1 cellular context compared by ENCODE assay signal in the genomic region with DNA sequence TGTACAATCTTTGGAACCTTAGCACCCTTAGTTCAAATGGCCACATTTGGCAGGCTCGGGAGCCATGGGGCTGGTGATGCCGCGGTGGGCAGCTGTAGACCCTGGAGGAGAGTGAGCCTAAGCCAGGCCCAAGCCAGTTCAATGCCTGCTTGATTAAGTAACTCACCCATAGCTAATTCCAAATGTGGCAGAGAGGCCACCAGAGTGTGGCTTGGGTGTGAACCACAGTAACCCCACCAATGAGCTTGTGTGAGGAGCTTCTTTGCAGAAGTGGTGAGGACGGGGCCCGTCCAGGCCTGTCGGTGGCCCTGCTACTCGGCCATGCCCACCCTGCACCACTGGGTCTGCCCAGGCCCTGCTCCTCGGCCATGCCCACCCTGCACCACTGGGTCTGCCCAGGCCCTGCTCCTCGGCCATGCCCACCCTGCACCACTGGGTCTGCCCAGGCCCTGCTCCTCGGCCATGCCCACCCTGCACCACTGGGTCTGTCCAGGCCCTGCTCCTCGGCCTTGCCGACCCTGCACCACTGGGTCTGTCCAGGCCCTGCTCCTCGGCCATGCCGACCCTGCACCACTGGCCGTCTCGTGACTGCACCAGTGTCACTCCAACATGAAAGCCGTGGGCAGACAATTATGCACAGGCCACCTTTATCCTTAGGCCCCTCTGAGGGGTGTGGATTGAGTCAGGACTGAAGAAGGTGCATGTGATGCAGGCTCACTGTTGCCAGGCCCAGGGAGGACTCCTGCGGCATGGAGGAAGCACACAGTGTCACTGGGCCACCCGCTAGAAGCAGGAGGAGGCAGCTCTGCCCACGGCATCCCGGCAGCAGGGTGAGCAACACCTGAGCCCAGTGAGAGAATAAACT.
TF ChIP-seq lines count a peak whose summit lies in the region.

No MANE protein-coding gene starts in this region.

TF ChIP-seq in K562, 482 proteins besides CTCF, POLR2A, EP300 and RAD21:
- TF ChIP-seq, protein P1, sequence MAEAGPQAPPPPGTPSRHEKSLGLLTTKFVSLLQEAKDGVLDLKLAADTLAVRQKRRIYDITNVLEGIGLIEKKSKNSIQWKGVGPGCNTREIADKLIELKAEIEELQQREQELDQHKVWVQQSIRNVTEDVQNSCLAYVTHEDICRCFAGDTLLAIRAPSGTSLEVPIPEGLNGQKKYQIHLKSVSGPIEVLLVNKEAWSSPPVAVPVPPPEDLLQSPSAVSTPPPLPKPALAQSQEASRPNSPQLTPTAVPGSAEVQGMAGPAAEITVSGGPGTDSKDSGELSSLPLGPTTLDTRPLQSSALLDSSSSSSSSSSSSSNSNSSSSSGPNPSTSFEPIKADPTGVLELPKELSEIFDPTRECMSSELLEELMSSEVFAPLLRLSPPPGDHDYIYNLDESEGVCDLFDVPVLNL (CRISPR knock-in tag; IDR thresholded peaks at IDR 0.05; ENCODE audit: low read depth): no peak
- TF ChIP-seq ZZZ3 (IDR thresholded peaks at IDR 0.05) (no peak), PHB2 (IDR thresholded peaks at IDR 0.05; ENCODE audit: low read depth) (no peak), RBM22 (IDR thresholded peaks at IDR 0.05; ENCODE audit: low read depth, low read length, poor library complexity, severe bottlenecking) (no peak), BACH1 (tag; IDR thresholded peaks at IDR 0.05) (no peak), ZNF324 (CRISPR knock-in tag; IDR thresholded peaks at IDR 0.05) (no peak), PCBP2 (IDR thresholded peaks at IDR 0.05; ENCODE audit: low read depth, low read length, poor library complexity, severe bottlenecking) (no peak), ZNF79 (CRISPR knock-in tag; IDR thresholded peaks at IDR 0.05; ENCODE audit: low read depth) (no peak), SUPT5H (IDR thresholded peaks at IDR 0.05) (no peak), PURB (CRISPR knock-in tag; IDR thresholded peaks at IDR 0.05; ENCODE audit: low read depth) (no peak), RBFOX2 (IDR thresholded peaks at IDR 0.05; ENCODE audit: low read depth, low read length) (no peak), SRSF7 (optimal IDR thresholded peaks at IDR 0.05; ENCODE audit: low read depth, low read length) (no peak), ATF1 (CRISPR knock-in tag; IDR thresholded peaks at IDR 0.05) (no peak), ATF1 (tag; IDR thresholded peaks at IDR 0.05) (no peak)
- TF ChIP-seq, protein P2, sequence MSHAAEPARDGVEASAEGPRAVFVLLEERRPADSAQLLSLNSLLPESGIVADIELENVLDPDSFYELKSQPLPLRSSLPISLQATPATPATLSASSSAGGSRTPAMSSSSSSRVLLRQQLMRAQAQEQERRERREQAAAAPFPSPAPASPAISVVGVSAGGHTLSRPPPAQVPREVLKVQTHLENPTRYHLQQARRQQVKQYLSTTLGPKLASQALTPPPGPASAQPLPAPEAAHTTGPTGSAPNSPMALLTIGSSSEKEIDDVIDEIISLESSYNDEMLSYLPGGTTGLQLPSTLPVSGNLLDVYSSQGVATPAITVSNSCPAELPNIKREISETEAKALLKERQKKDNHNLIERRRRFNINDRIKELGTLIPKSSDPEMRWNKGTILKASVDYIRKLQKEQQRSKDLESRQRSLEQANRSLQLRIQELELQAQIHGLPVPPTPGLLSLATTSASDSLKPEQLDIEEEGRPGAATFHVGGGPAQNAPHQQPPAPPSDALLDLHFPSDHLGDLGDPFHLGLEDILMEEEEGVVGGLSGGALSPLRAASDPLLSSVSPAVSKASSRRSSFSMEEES (CRISPR knock-in tag; IDR thresholded peaks at IDR 0.05): no peak
- TF ChIP-seq, protein P3, sequence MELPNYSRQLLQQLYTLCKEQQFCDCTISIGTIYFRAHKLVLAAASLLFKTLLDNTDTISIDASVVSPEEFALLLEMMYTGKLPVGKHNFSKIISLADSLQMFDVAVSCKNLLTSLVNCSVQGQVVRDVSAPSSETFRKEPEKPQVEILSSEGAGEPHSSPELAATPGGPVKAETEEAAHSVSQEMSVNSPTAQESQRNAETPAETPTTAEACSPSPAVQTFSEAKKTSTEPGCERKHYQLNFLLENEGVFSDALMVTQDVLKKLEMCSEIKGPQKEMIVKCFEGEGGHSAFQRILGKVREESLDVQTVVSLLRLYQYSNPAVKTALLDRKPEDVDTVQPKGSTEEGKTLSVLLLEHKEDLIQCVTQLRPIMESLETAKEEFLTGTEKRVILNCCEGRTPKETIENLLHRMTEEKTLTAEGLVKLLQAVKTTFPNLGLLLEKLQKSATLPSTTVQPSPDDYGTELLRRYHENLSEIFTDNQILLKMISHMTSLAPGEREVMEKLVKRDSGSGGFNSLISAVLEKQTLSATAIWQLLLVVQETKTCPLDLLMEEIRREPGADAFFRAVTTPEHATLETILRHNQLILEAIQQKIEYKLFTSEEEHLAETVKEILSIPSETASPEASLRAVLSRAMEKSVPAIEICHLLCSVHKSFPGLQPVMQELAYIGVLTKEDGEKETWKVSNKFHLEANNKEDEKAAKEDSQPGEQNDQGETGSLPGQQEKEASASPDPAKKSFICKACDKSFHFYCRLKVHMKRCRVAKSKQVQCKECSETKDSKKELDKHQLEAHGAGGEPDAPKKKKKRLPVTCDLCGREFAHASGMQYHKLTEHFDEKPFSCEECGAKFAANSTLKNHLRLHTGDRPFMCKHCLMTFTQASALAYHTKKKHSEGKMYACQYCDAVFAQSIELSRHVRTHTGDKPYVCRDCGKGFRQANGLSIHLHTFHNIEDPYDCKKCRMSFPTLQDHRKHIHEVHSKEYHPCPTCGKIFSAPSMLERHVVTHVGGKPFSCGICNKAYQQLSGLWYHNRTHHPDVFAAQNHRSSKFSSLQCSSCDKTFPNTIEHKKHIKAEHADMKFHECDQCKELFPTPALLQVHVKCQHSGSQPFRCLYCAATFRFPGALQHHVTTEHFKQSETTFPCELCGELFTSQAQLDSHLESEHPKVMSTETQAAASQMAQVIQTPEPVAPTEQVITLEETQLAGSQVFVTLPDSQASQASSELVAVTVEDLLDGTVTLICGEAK (IDR thresholded peaks at IDR 0.05): no peak
- TF ChIP-seq, protein P3 (CRISPR knock-in tag; IDR thresholded peaks at IDR 0.05): no peak
